8 cellular contexts compared by ENCODE assay signal in the genomic region with DNA sequence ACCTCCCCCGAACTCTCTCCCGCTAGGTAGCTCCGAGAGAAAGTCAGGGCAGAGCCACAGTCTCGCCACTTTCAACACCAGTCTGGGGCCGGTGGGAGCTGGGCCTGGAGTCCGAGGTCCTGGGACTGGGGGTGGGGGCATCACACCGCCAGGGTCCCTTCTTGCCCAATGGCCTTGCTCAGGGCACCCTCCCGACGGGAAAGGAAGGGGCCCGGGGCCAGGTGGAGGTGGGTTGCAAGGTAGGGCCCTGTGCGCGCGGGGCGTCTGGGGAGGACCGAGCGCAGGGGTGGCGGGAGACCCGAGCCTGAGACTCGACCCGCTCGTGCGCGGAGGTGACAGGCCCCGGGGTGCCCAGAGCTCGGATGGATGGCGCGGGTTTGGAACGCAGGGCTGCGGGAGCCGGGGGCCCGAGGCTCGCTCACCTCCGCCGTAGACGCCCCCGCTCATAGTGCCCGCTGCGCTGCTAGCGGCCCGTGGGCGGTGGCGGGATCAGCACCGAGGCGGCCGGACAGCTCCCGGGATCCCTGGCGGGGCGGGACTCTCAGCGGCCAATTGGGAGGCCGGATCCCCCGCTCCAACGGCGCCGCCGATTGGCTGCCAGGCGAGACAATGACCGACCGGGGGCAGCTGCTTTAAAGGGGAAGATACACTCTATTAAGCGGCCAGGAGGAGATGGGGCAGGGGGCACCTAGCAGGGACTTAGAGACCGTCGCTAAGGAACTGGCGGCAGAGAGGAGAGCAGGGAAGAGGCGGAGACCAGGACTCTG. TPM values are rescaled to one million over a fixed set of nuclear protein-coding genes. Genes with fewer than 3 reads are reported as not detected.
DNase-seq lines count a peak whose midpoint lies in the region; ATAC-seq and TF ChIP-seq lines count a peak whose summit lies in the region.

A gene (minus strand): TSS at position 541 of the 767 bp plus-strand sequence. CDS start 94 bp downstream, at position 447.

- H3K4me1 ChIP-seq in smooth muscle cell (ENCODE audit: low read depth) = no peaks in the 10 kb centered on the region

- H3K9me3 ChIP-seq in smooth muscle cell (replicated peaks; ENCODE audit: low read depth) = no peaks in the 10 kb centered on the region

- H3K79me2 ChIP-seq in smooth muscle cell (ENCODE audit: low read depth) = no peaks in the 10 kb centered on the region

- no peak for TF ChIP-seq CTCF in smooth muscle cell (IDR thresholded peaks at IDR 0.05; ENCODE audit: borderline replicate concordance, insufficient read depth, poor library complexity, severe bottlenecking)

- H3K27ac ChIP-seq in smooth muscle cell (ENCODE audit: low read depth) = no peak within 1 kb of the TSS

- H3K9ac ChIP-seq in smooth muscle cell (ENCODE audit: low read depth) = no peak within 1 kb of the TSS

- H2AFZ ChIP-seq in smooth muscle cell (ENCODE audit: low read depth) = no peak within 1 kb of the TSS

- peaks cover 39% of the 10 kb centered on the region for H3K27me3 ChIP-seq in smooth muscle cell (ENCODE audit: low read depth)

- no peaks in the 10 kb centered on the region for H3K36me3 ChIP-seq in smooth muscle cell (ENCODE audit: low read depth)

- peak within 1 kb of the TSS; percentile 59 for H3K4me2 ChIP-seq in smooth muscle cell

- WGBS in smooth muscle cell (ENCODE audit: low lambda C conversion rate) = 13% methylated on average over 39 of the region's 63 CpGs

- DNase-seq in HuH-7 (ENCODE audit: low spot score) = peak; percentile 94
- DNase-seq in NCI-H82 (lab: John Stamatoyannopoulos, UW) = peak; percentile 88
- peak; percentile 56 for DNase-seq in activated naive CD4-positive, alpha-beta T cell treated with anti-CD3 and anti-CD28 coated beads, Interleukin-2, amount 50 U/mL, for 16 hours
- DNase-seq in iPS DF 19.7 (ENCODE audit: low read depth, low spot score) = peak; percentile 48
- DNase-seq in smooth muscle cell (lab: John Stamatoyannopoulos, UW; ENCODE audit: unreplicated experiment) = peak; percentile 11
- DNase-seq in globus pallidus (ENCODE audit: low spot score) = no peak

- ATAC-seq in GM18502 (IDR thresholded peaks at IDR 0.05; ENCODE audit: poor library complexity, unreplicated experiment) (no peak), HG03175 (IDR thresholded peaks at IDR 0.05; ENCODE audit: unreplicated experiment) (no peak)

- no peaks in the 10 kb centered on the region for H4K20me1 ChIP-seq in smooth muscle cell (ENCODE audit: low read depth)

- H3K4me3 ChIP-seq in smooth muscle cell = no peak within 1 kb of the TSS

- H3F3A ChIP-seq in smooth muscle cell (ENCODE audit: low read depth) = no peaks in the 10 kb centered on the region

RNA-seq across cellular contexts. Expression of the gene that starts here (rescaled TPM):
- not detected in 2 replicates for total RNA-seq in smooth muscle cell
- polyA plus RNA-seq in smooth muscle cell = not detected in 2 replicates

Comparison
In these comparisons a context has a peak if more than half of its experiments do, and no peak if none do; other contexts are left out.
1. Peak in DNase-seq and H3K4me2 ChIP-seq in smooth muscle cell; RNA of the gene not detected or under 1 TPM.